1 cellular context compared by ENCODE assay signal in genomic region chr16:87145181-87146176, GRCh38.
TF ChIP-seq lines count a peak whose summit lies in the region.

No MANE protein-coding gene starts in this region.

TF ChIP-seq in K562, 482 proteins besides CTCF, POLR2A, EP300 and RAD21 (continued from another document and continues in another):
- TF ChIP-seq THRB (CRISPR knock-in tag; conservative IDR thresholded peaks at IDR 0.05) (no peak), ZNF583 (CRISPR knock-in tag; IDR thresholded peaks at IDR 0.05) (no peak), PRMT5 (CRISPR knock-in tag; IDR thresholded peaks at IDR 0.05) (no peak), TRIM28 (IDR thresholded peaks at IDR 0.05) (no peak), TAF15 (IDR thresholded peaks at IDR 0.05; ENCODE audit: low read depth, low read length) (no peak), PHB2 (IDR thresholded peaks at IDR 0.05; ENCODE audit: low read depth) (no peak), CEBPZ (IDR thresholded peaks at IDR 0.05; ENCODE audit: borderline replicate concordance, low read depth, low read length) (no peak), MXD1 (CRISPR knock-in tag; IDR thresholded peaks at IDR 0.05; ENCODE audit: borderline replicate concordance, poor library complexity, severe bottlenecking) (no peak), SIN3B (IDR thresholded peaks at IDR 0.05; ENCODE audit: low read depth) (no peak), ZNF121 (CRISPR knock-in tag; conservative IDR thresholded peaks at IDR 0.05) (no peak), IRF1 (CRISPR knock-in tag; IDR thresholded peaks at IDR 0.05; ENCODE audit: borderline replicate concordance) (no peak), ETV1 (tag; conservative IDR thresholded peaks at IDR 0.05; ENCODE audit: low read depth) (no peak), C11orf30 (IDR thresholded peaks at IDR 0.05; ENCODE audit: low read depth) (peak; percentile 21; the same call in 1 of the 2 replicates), BRD4 (IDR thresholded peaks at IDR 0.05) (no peak), CBFA2T2 (conservative IDR thresholded peaks at IDR 0.05) (peak; percentile 49), NCOA6 (IDR thresholded peaks at IDR 0.05) (no peak), ZBTB7A (IDR thresholded peaks at IDR 0.05; ENCODE audit: borderline replicate concordance, control insufficient read depth, low read depth, low read length) (no peak; the same call in 1 of the 2 replicates), BHLHE40 (IDR thresholded peaks at IDR 0.05; ENCODE audit: low read length) (no peak), CHD4 (IDR thresholded peaks at IDR 0.05; ENCODE audit: insufficient read depth, insufficient replicate concordance, low read depth, low read length, poor library complexity, severe bottlenecking) (no peak), BRCA1 (IDR thresholded peaks at IDR 0.05) (no peak), BRCA1 (CRISPR knock-in tag; IDR thresholded peaks at IDR 0.05) (no peak), ZNF512 (tag; IDR thresholded peaks at IDR 0.05) (no peak), GABPA (tag; conservative IDR thresholded peaks at IDR 0.05; ENCODE audit: low read depth) (no peak), ZNF41 (CRISPR knock-in tag; conservative IDR thresholded peaks at IDR 0.05) (no peak), CXXC5 (CRISPR knock-in tag; IDR thresholded peaks at IDR 0.05) (no peak), NR2C1 (IDR thresholded peaks at IDR 0.05) (peak; percentile 76), NR2C1 (tag; IDR thresholded peaks at IDR 0.05) (peak; percentile 89), OTX1 (CRISPR knock-in tag; IDR thresholded peaks at IDR 0.05) (no peak), NFATC3 (IDR thresholded peaks at IDR 0.05) (no peak), ZNF699 (CRISPR knock-in tag; IDR thresholded peaks at IDR 0.05; ENCODE audit: insufficient replicate concordance) (no peak), YBX1 (IDR thresholded peaks at IDR 0.05) (no peak), ZNF347 (CRISPR knock-in tag; IDR thresholded peaks at IDR 0.05; ENCODE audit: low read depth) (no peak), RERE (CRISPR knock-in tag; IDR thresholded peaks at IDR 0.05; ENCODE audit: borderline replicate concordance) (no peak), NR0B1 (IDR thresholded peaks at IDR 0.05; ENCODE audit: partially characterized antibody) (no peak), ZNF3 (CRISPR knock-in tag; IDR thresholded peaks at IDR 0.05) (no peak), SIRT6 (IDR thresholded peaks at IDR 0.05; ENCODE audit: low read depth, low read length) (no peak), ZNF764 (CRISPR knock-in tag; IDR thresholded peaks at IDR 0.05; ENCODE audit: low read depth) (no peak), FOXP4 (CRISPR knock-in tag; IDR thresholded peaks at IDR 0.05; ENCODE audit: borderline replicate concordance) (no peak), CREB5 (CRISPR knock-in tag; IDR thresholded peaks at IDR 0.05) (no peak), NEUROD1 (IDR thresholded peaks at IDR 0.05; ENCODE audit: borderline replicate concordance, low read depth, low read length, partially characterized antibody) (no peak), ZNF518B (CRISPR knock-in tag; IDR thresholded peaks at IDR 0.05) (no peak), TCF3 (CRISPR knock-in tag; IDR thresholded peaks at IDR 0.05) (no peak), STAG1 (CRISPR knock-in tag; IDR thresholded peaks at IDR 0.05; ENCODE audit: borderline replicate concordance) (no peak)
